Comparison of ENCODE assay signal across 8 cellular contexts in genomic region chr2:234292205-234292954, GRCh38.
DNase-seq lines count a peak whose midpoint lies in the region; ATAC-seq and TF ChIP-seq lines count a peak whose summit lies in the region.

No MANE protein-coding gene starts in this region.

- ATAC-seq in HG03280 (IDR thresholded peaks at IDR 0.05; ENCODE audit: unreplicated experiment) (peak; percentile 61), T-helper 17 cell (peak; percentile 71)
- peak; percentile 70 for ATAC-seq in stimulated activated naive CD8-positive, alpha-beta T cell treated with anti-CD3 and anti-CD28 coated beads, Interleukin-15, Interleukin-2, amounts not matched to agents 100 U/mL and 50 U/mL, for 24 hours

- no peak for TF ChIP-seq POLR2A in testis (IDR thresholded peaks at IDR 0.05)

- no peaks in the 10 kb centered on the region for H3K27me3 ChIP-seq in testis

- peak overlapping the region; percentile 100 for H3K27ac Mint-ChIP-seq in T-helper 17 cell

- H3K9me3 ChIP-seq in T-helper 17 cell (ENCODE audit: control insufficient read depth, low read length, poor library complexity, severe bottlenecking): no peaks in the 10 kb centered on the region
- H3K9me3 ChIP-seq in testis: no peaks in the 10 kb centered on the region

- H3K36me3 Mint-ChIP-seq in T-helper 17 cell (ENCODE audit: low read depth): no peaks in the 10 kb centered on the region

- WGBS in testis, 2 donors: 80 to 85% methylated on average over 10 of the region's 10 CpGs

- TF ChIP-seq CTCF in testis (IDR thresholded peaks at IDR 0.05): no peak

- no peak overlapping the region for H3K27ac ChIP-seq in testis

- H3K4me3 ChIP-seq in testis: no peak overlapping the region

- H3K27me3 Mint-ChIP-seq in T-helper 17 cell: no peaks in the 10 kb centered on the region

- H3K4me1 Mint-ChIP-seq in T-helper 17 cell: peaks cover 61% of the 10 kb centered on the region

- no peaks in the 10 kb centered on the region for H3K4me1 ChIP-seq in testis

- no peaks in the 10 kb centered on the region for H3K36me3 ChIP-seq in testis (ENCODE audit: low read depth, missing control alignments)

- intact Hi-C loops in testis (cut with DNase I; ENCODE audit: low total_unique reads): no loop called here

- peak overlapping the region; percentile 84 for H3K4me3 Mint-ChIP-seq in T-helper 17 cell

- DNase-seq in DMS53 (lab: John Stamatoyannopoulos, UW) (peak; percentile 32), DMS53 treated with DMSO at 0.1 percent for 48 hours (lab: John Stamatoyannopoulos, UW; ENCODE audit: unreplicated experiment) (no peak), T-helper 17 cell (peak in 2 of 3 donors; percentile 50 to 61), DMS114 treated with DMSO at 0.1 percent for 48 hours (lab: John Stamatoyannopoulos, UW; ENCODE audit: unreplicated experiment) (no peak), testis (no peak)
- DNase-seq in central memory CD4-positive, alpha-beta T cell: peak; percentile 96
- peak; percentile 47 for DNase-seq in stimulated activated naive CD8-positive, alpha-beta T cell treated with anti-CD3 and anti-CD28 coated beads, Interleukin-15, Interleukin-2, amounts not matched to agents 100 U/mL and 50 U/mL, for 24 hours

Comparison
In these comparisons a context has a peak if more than half of its experiments do, and no peak if none do; other contexts are left out.
1. DNase-seq: peak in DMS53 (single experiment), T-helper 17 cell (2 of 3), central memory CD4-positive, alpha-beta T cell (single experiment) and stimulated activated naive CD8-positive, alpha-beta T cell treated with anti-CD3 and anti-CD28 coated beads, Interleukin-15, Interleukin-2, amounts not matched to agents 100 U/mL and 50 U/mL, for 24 hours (single experiment); none in DMS53 treated with DMSO at 0.1 percent for 48 hours (single experiment), DMS114 treated with DMSO at 0.1 percent for 48 hours (single experiment) and testis (single experiment).
2. Peak in every context shown above with its lines, with median percentiles within 50 percentile points of each other: ATAC-seq.